Comparison of ENCODE assay signal across 20 cellular contexts in the genomic region with DNA sequence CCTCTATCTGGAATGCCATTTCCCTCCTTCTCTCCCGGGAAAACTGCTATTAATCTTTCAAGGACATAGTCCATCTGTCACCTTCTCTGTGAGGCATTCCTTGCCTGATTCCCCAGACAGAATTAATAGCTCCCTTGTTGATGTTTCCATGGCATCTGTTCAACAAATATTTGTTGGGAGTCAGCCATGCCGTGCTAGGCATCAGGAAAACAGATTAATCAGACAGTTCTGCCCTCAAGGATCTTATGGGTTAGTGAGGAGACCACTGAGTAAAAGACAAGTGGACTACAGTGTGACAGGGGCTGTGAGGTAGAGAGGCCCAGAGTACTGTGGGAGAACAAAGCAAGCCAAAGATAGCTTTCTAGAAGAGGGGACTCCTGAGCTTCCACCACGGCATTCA. TPM values are rescaled to one million over a fixed set of nuclear protein-coding genes. Genes with fewer than 3 reads are reported as not detected.
DNase-seq lines count a peak whose midpoint lies in the region; ATAC-seq and TF ChIP-seq lines count a peak whose summit lies in the region.
"Had no signal": no experiment of that assay in that cellular context is flagged by ENCODE, and none has a peak within 500 bp of the region (broad histone marks: within the 10 kb centered on the region; RNA-seq: fewer than 3 reads in every experiment).

No MANE protein-coding gene starts in this region.

- H3K27me3 Mint-ChIP-seq in neural crest cell (ENCODE audit: low read depth), result no peaks in the 10 kb centered on the region

- peak overlapping the region; percentile 60 for H3K27ac Mint-ChIP-seq in neural crest cell (ENCODE audit: unreplicated experiment)

- H3K4me3 Mint-ChIP-seq in neural crest cell, result no peak overlapping the region

- no peaks in the 10 kb centered on the region for H3K4me1 Mint-ChIP-seq in neural crest cell

- no peaks in the 10 kb centered on the region for H3K9me3 Mint-ChIP-seq in neural crest cell

- peaks cover 25% of the 10 kb centered on the region for H3K36me3 Mint-ChIP-seq in neural crest cell (ENCODE audit: low read depth)

- ATAC-seq in HG03469 (IDR thresholded peaks at IDR 0.05; ENCODE audit: unreplicated experiment), result no peak
- ATAC-seq in HG03108 (IDR thresholded peaks at IDR 0.05; ENCODE audit: unreplicated experiment), result no peak
- ATAC-seq: foreskin keratinocyte, HepG2 had no signal

- no peak for TF ChIP-seq CTCF in neural crest cell (conservative IDR thresholded peaks at IDR 0.05)

- DNase-seq in DMS 273 (lab: John Stamatoyannopoulos, UW; ENCODE audit: unreplicated experiment) (peak; percentile 83), NCI-H1694 (lab: John Stamatoyannopoulos, UW) (peak; percentile 89), amniotic epithelial cell (ENCODE audit: low read depth) (peak; percentile 34), neural crest cell (ENCODE audit: low read depth, low spot score) (no peak), kidney tubule cell (ENCODE audit: low spot score) (no peak)
- DNase-seq: activated CD4-positive, alpha-beta T cell treated with anti-CD3 and anti-CD28 coated beads, Interleukin-2, amount 50 U/mL, for 1 hour; activated CD8-positive, alpha-beta memory T cell treated with anti-CD3 and anti-CD28 coated beads, Interleukin-2, amount 50 U/mL, for 48 hours; activated effector memory CD4-positive, alpha-beta T cell treated with anti-CD3 and anti-CD28 coated beads, Interleukin-2, amount 50 U/mL, for 16 hours; AML-193; foreskin keratinocyte; HCEC 1CT; NCI-H1436; retina; SHP77 treated with DMSO at 0.1 percent for 48 hours; stimulated activated CD4-positive, alpha-beta T cell treated with anti-CD3 and anti-CD28 coated beads, Interleukin-15, amount 100 ng/mL, for 24 hours; T-helper 1 cell; tibial artery had no signal

RNA-seq across cellular contexts. Expression of gene MAGOH, which starts 11.4 kb away (rescaled TPM):
- total RNA-seq in neural crest cell, result 76.6 and 78.9 TPM in 2 replicates

RNA-seq across cellular contexts. Expression of gene CZIB, which starts 29.3 kb away (rescaled TPM):
- total RNA-seq in neural crest cell, result 82.2 and 84.1 TPM in 2 replicates

RNA-seq across cellular contexts. Expression of gene CPT2, which starts 53.1 kb away (rescaled TPM):
- 22.9 and 24.7 TPM in 2 replicates for total RNA-seq in neural crest cell

Comparison
In these comparisons a context has a peak if more than half of its experiments do, and no peak if none do; other contexts are left out.
1. DNase-seq: peak in DMS 273 (single experiment), NCI-H1694 (single experiment) and amniotic epithelial cell (single experiment); none in neural crest cell (single experiment) and kidney tubule cell (single experiment).